Comparison of ENCODE assay signal across 28 cellular contexts in genomic region chr11:83676061-83676460, GRCh38.
"Had no signal": no experiment of that assay in that cellular context is flagged by ENCODE, and none has a peak within 500 bp of the region (broad histone marks: within the 10 kb centered on the region; RNA-seq: fewer than 3 reads in every experiment).

No MANE protein-coding gene starts in this region.

- H3K4me2 ChIP-seq: SK-N-SH had no signal

- H3K4me3 Mint-ChIP-seq: activated CD8-positive, alpha-beta T cell treated with anti-CD3 and anti-CD28 coated beads, Interleukin-2, amount 10 ng/mL, durations not matched to agents 7 days and 5 days; activated naive CD4-positive, alpha-beta T cell treated with anti-CD3 and anti-CD28 coated beads, Interleukin-2, amount 50 U/mL, for 24 hours; central memory CD8-positive, alpha-beta T cell had no signal

- H3K9ac ChIP-seq: SK-N-SH had no signal

- H3K9me2 ChIP-seq: SK-N-SH had no signal

- H3K36me3 Mint-ChIP-seq: activated naive CD4-positive, alpha-beta T cell treated with anti-CD3 and anti-CD28 coated beads, Interleukin-2, amount 50 U/mL, for 24 hours; brain had no signal

- H3K36me3 ChIP-seq: ascending aorta, MG63, WERI-Rb-1 had no signal

- ATAC-seq: activated CD4-positive, CD25-positive, alpha-beta regulatory T cell treated with anti-CD3 and anti-CD28 coated beads, Interleukin-2, amount 50 U/mL, for 24 hours; activated CD8-positive, alpha-beta T cell treated with anti-CD3 and anti-CD28 coated beads, Interleukin-2, amount 10 ng/mL, durations not matched to agents 7 days and 5 days; Panc1; Right ventricle myocardium inferior had no signal

- H3K27ac ChIP-seq: ascending aorta, WERI-Rb-1 had no signal

- H3K9me3 Mint-ChIP-seq: activated naive CD4-positive, alpha-beta T cell treated with anti-CD3 and anti-CD28 coated beads, Interleukin-2, amount 50 U/mL, for 24 hours; central memory CD8-positive, alpha-beta T cell had no signal

- H3K9me3 ChIP-seq: ascending aorta, MG63, SK-N-SH had no signal

- H3K4me1 Mint-ChIP-seq: activated naive CD4-positive, alpha-beta T cell treated with anti-CD3 and anti-CD28 coated beads, Interleukin-2, amount 50 U/mL, for 24 hours; central memory CD8-positive, alpha-beta T cell had no signal

- DNase-seq: activated CD4-positive, alpha-beta T cell treated with anti-CD3 and anti-CD28 coated beads for 4 hours; activated CD4-positive, alpha-beta T cell treated with anti-CD3 and anti-CD28 coated beads, Interleukin-2, amount 50 U/mL, for 4 hours; activated CD8-positive, alpha-beta memory T cell treated with anti-CD3 and anti-CD28 coated beads, Interleukin-2, amount 50 U/mL, for 48 hours; activated CD8-positive, alpha-beta T cell treated with anti-CD3 and anti-CD28 coated beads, Interleukin-2, amount 10 ng/mL, durations not matched to agents 7 days and 5 days; activated effector memory CD4-positive, alpha-beta T cell treated with Interleukin-2 at 50 U/mL for 16 hours; activated naive CD4-positive, alpha-beta T cell; activated T-cell treated with anti-CD3 and anti-CD28 coated beads, Interleukin-2, amount 50 U/mL, for 1 hour; MG63; MV-4-11; NCI-H1092 treated with DMSO at 0.1 percent for 48 hours; NCI-H1417 treated with DMSO at 0.1 percent for 48 hours; NCI-H1694 treated with DMSO at 0.1 percent for 48 hours; NCI-H2029 treated with DMSO at 0.1 percent for 48 hours; NCI-H345; NCI-H524; NCI-H748 treated with DMSO at 0.1 percent for 48 hours; OCI-M1; RPMI8226; SK-N-SH; T-helper 1 cell; WERI-Rb-1 had no signal

- H3K4me1 ChIP-seq: ascending aorta had no signal

- H3K27ac Mint-ChIP-seq: activated CD8-positive, alpha-beta T cell treated with anti-CD3 and anti-CD28 coated beads, Interleukin-2, amount 10 ng/mL, durations not matched to agents 7 days and 5 days; activated naive CD4-positive, alpha-beta T cell treated with anti-CD3 and anti-CD28 coated beads, Interleukin-2, amount 50 U/mL, for 24 hours had no signal

- H3K4me3 ChIP-seq: ascending aorta, MG63 had no signal

- H3K27me3 ChIP-seq: ascending aorta had no signal
